26 cellular contexts compared by ENCODE assay signal in genomic region chr4:170011921-170012628, GRCh38. TPM values are rescaled to one million over a fixed set of nuclear protein-coding genes. Genes with fewer than 3 reads are reported as not detected.
DNase-seq lines count a peak whose midpoint lies in the region; ATAC-seq and TF ChIP-seq lines count a peak whose summit lies in the region.
"Had no signal": no experiment of that assay in that cellular context is flagged by ENCODE, and none has a peak within 500 bp of the region (broad histone marks: within the 10 kb centered on the region; RNA-seq: fewer than 3 reads in every experiment).

No MANE protein-coding gene starts in this region.

- H3K4me1 ChIP-seq in gastrocnemius medialis: peaks cover 19 to 86% of the 10 kb centered on the region in 2 donors
- H3K4me1 ChIP-seq: psoas muscle had no signal

- in situ Hi-C loops in gastrocnemius medialis (cut with MboI; ENCODE audit: low sequenced_read_pairs in 4 of 4): no loop called here

- intact Hi-C loops in dorsolateral prefrontal cortex (cut with DNase I) (no loop called here), gastrocnemius medialis (cut with DNase I; ENCODE audit: low total_unique reads) (no loop called here)

- peak in 3 of 56 donors; percentile 8 to 13 (median 11) for TF ChIP-seq CTCF in dorsolateral prefrontal cortex (IDR thresholded peaks at IDR 0.05 in 54 of 56, conservative IDR thresholded peaks at IDR 0.05 in 2 of 56; ENCODE audit: low read depth in 1 of 56, partially characterized antibody in 56 of 56)
- TF ChIP-seq CTCF in gastrocnemius medialis (IDR thresholded peaks at IDR 0.05 in 4 of 5, conservative IDR thresholded peaks at IDR 0.05 in 1 of 5): peak in 1 of 5 experiments; percentile 19

- peak overlapping the region in 49 of 59 donors; percentile 8 to 99 (median 59) for H3K27ac ChIP-seq in dorsolateral prefrontal cortex
- H3K27ac ChIP-seq in gastrocnemius medialis: peak overlapping the region; percentile 59 to 86 (median 72)
- H3K27ac ChIP-seq: BLaER1, cardiac muscle cell, heart left ventricle, psoas muscle, transverse colon had no signal

- no peaks in the 10 kb centered on the region for H3K9me3 ChIP-seq in gastrocnemius medialis
- H3K9me3 ChIP-seq: heart left ventricle, psoas muscle, transverse colon had no signal

- H3K36me3 ChIP-seq in gastrocnemius medialis: no peaks in the 10 kb centered on the region
- H3K36me3 ChIP-seq: BLaER1, cardiac muscle cell, heart left ventricle, transverse colon had no signal

- H3K4me3 ChIP-seq in dorsolateral prefrontal cortex (no peak overlapping the region), gastrocnemius medialis (peak overlapping the region in 1 of 4 donors; percentile 19)
- H3K4me3 ChIP-seq: BLaER1, cardiac muscle cell, heart left ventricle, psoas muscle, transverse colon had no signal

- DNase-seq in Ammon's horn (ENCODE audit: low spot score): peak; percentile 67
- DNase-seq in NOMO-1 (lab: John Stamatoyannopoulos, UW; ENCODE audit: unreplicated experiment in 2 of 2): peak; percentile 37 to 55
- peak in 2 of 10 donors; percentile 43 to 59 for DNase-seq in dorsolateral prefrontal cortex
- DNase-seq in gastrocnemius medialis: peak; percentile 41 to 43
- DNase-seq in stimulated activated CD4-positive, alpha-beta T cell treated with anti-CD3 and anti-CD28 coated beads, Interleukin-2, amount 100 ng/mL, for 24 hours: no peak
- no peak for DNase-seq in T-helper 9 cell
- DNase-seq: activated CD4-positive, alpha-beta T cell treated with anti-CD3 and anti-CD28 coated beads for 36 hours; activated naive CD4-positive, alpha-beta T cell treated with Interleukin-2 at 50 U/mL for 16 hours; activated T-cell treated with anti-CD3 and anti-CD28 coated beads, Interleukin-2, amount 50 U/mL, for 4 hours; Calu3; H9; heart left ventricle; NCI-H187; NCI-H82; PC-3; SHP77; small intestine; stimulated activated CD4-positive, alpha-beta T cell treated with anti-CD3 and anti-CD28 coated beads, Interleukin-2, amount 100 ng/mL, for 48 hours; stimulated activated naive CD4-positive, alpha-beta T cell; T-cell; transverse colon had no signal

- H3K27me3 ChIP-seq in dorsolateral prefrontal cortex (no peaks in the 10 kb centered on the region), gastrocnemius medialis (no peaks in the 10 kb centered on the region)
- H3K27me3 ChIP-seq: BLaER1, cardiac muscle cell, heart left ventricle, transverse colon had no signal

- no peak for TF ChIP-seq POLR2A in gastrocnemius medialis (IDR thresholded peaks at IDR 0.05)

- ATAC-seq in gastrocnemius medialis (peak; percentile 80 to 92), GM18502 (IDR thresholded peaks at IDR 0.05; ENCODE audit: poor library complexity, unreplicated experiment) (no peak), GM19452 (IDR thresholded peaks at IDR 0.05; ENCODE audit: unreplicated experiment) (no peak)
- ATAC-seq: activated CD4-positive, alpha-beta T cell treated with anti-CD3 and anti-CD28 coated beads for 36 hours; activated T-cell treated with anti-CD3 and anti-CD28 coated beads, Interleukin-2, amount 50 U/mL, for 4 hours; PC-3; T-cell had no signal

RNA-seq across cellular contexts. Expression of gene MFAP3L, which starts 14.1 kb away (rescaled TPM):
- total RNA-seq in dorsolateral prefrontal cortex: 100 to 1,000 TPM in 13 of 120 experiments, 10 to 100 TPM in 107; 42.2 to 154 (median 73.9) TPM
- total RNA-seq in gastrocnemius medialis: 10 to 100 TPM in 1 of 4 donors, 1 to 10 TPM in 3; 3.2 to 11.3 (median 4.6) TPM

Comparison
In these comparisons a context has a peak if more than half of its experiments do, and no peak if none do; other contexts are left out.
1. DNase-seq: peak in Ammon's horn (single experiment), NOMO-1 (2 of 2) and gastrocnemius medialis (2 of 2); none in stimulated activated CD4-positive, alpha-beta T cell treated with anti-CD3 and anti-CD28 coated beads, Interleukin-2, amount 100 ng/mL, for 24 hours (0 of 2) and T-helper 9 cell (single experiment).
2. ATAC-seq: peak in gastrocnemius medialis (2 of 2); none in GM18502 (single experiment) and GM19452 (single experiment).